ENCODE assay signal across 24 cellular contexts in genomic region chr12:60539592-60539991, GRCh38.
A peak's percentile ranks its signal among the peaks of the same experiment; 100 is the strongest.
DNase-seq lines count a peak whose midpoint lies in the region; ATAC-seq and TF ChIP-seq lines count a peak whose summit lies in the region.
"Had no signal": no experiment of that assay in that cellular context is flagged by ENCODE, and none has a peak within 500 bp of the region (broad histone marks: within the 10 kb centered on the region; RNA-seq: fewer than 3 reads in every experiment).

No MANE protein-coding gene starts in this region.

- H3K4me3 ChIP-seq in prostate gland = no peak overlapping the region
- H3K4me3 ChIP-seq: ovary, right lobe of liver had no signal

- no peaks in the 10 kb centered on the region for H3K9me3 ChIP-seq in prostate gland
- H3K9me3 ChIP-seq: ovary, right lobe of liver had no signal

- TF ChIP-seq CTCF in prostate gland (IDR thresholded peaks at IDR 0.05) = no peak

- peak; percentile 1 for DNase-seq in AG08396 (ENCODE audit: low spot score)
- peak; percentile 15 for DNase-seq in SK-N-DZ (ENCODE audit: low spot score)
- DNase-seq in fibroblast of the conjunctiva (ENCODE audit: low read depth) = peak; percentile 18
- no peak for DNase-seq in prostate gland (ENCODE audit: low spot score)
- DNase-seq: ACHN; activated CD4-positive, alpha-beta T cell treated with anti-CD3 and anti-CD28 coated beads, Interleukin-2, amount 50 U/mL, for 4 hours; activated CD8-positive, alpha-beta memory T cell treated with anti-CD3 and anti-CD28 coated beads, Interleukin-2, amount 50 U/mL, for 48 hours; activated gamma-delta T cell; amniotic stem cell; CD4-positive, CD25-positive, alpha-beta regulatory T cell; DMS53; natural killer cell; NCI-H1436 treated with DMSO at 0.1 percent for 48 hours; NCI-H82; ovary; right lobe of liver; SIG-M5 had no signal

- H3K36me3 ChIP-seq in prostate gland = no peaks in the 10 kb centered on the region
- H3K36me3 ChIP-seq: ovary, right lobe of liver had no signal

- intact Hi-C loops in prostate gland (cut with DNase I) = no loop called here

- 65% methylated on average over 5 of the region's 5 CpGs for WGBS in prostate gland

- no peaks in the 10 kb centered on the region for H3K4me1 ChIP-seq in prostate gland (replicated peaks)
- H3K4me1 ChIP-seq: right lobe of liver had no signal

- H3K27me3 ChIP-seq in prostate gland (replicated peaks; ENCODE audit: insufficient read depth) = no peaks in the 10 kb centered on the region
- H3K27me3 ChIP-seq: ovary, right lobe of liver had no signal

- TF ChIP-seq POLR2A in prostate gland (IDR thresholded peaks at IDR 0.05) = no peak

- ATAC-seq in HG03432 (IDR thresholded peaks at IDR 0.05; ENCODE audit: unreplicated experiment) (peak; percentile 70), GM18873 (IDR thresholded peaks at IDR 0.05; ENCODE audit: low FRiP score, unreplicated experiment) (no peak), HG03342 (IDR thresholded peaks at IDR 0.05; ENCODE audit: unreplicated experiment) (no peak), GM18498 (IDR thresholded peaks at IDR 0.05; ENCODE audit: unreplicated experiment) (no peak)
- ATAC-seq: HCT116, natural killer cell, WTC11 had no signal

- H3K27ac ChIP-seq in prostate gland = no peak overlapping the region
- H3K27ac ChIP-seq: epithelial cell of prostate, ovary, right lobe of liver had no signal
